8 cellular contexts compared by ENCODE assay signal in the genomic region with DNA sequence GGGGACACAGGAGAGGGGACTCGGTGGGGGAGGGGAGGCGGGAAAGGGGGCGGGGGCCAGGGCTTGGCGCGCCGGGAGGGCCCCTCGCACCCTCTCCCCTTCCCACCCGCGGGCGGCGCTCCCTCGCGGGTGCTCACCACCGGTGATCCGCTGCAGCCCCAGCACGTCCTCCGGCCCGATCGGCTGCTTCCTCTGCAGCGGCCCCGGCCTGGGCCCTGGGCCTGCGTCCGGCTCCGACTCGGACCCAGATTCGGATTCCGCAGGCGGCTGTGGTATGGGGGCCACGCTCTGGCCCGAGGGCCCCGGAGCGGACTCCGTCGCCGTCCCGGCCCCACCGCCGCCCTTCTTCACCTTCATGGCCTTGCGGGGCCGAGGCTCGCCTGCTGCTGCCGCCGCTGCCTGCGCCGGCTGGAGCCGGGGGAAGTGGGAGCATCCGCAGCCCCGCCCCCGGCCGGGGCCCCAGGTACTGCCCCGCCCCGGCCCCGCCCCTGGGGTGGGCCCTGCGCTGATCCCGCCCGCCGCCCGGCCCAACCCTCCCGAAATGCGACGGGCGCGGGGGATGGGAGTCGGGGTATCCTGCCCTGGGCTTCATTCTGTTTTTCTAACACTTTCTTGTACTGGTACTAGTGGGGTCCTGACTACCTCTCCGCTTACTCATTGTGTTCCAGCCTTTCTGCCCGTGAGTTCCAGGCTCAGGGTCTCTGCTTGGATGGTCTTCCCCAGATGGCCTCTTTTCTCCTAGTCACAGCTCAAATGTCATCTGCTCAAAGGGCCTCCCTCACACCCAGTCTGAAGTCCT. TPM values are rescaled to one million over a fixed set of nuclear protein-coding genes. Genes with fewer than 3 reads are reported as not detected.
DNase-seq lines count a peak whose midpoint lies in the region; ATAC-seq and TF ChIP-seq lines count a peak whose summit lies in the region.

Gene UNC119 (minus strand): TSS at position 424 of the 799 bp plus-strand sequence. CDS start 67 bp downstream, at position 357.

- H3K27ac ChIP-seq in vagina = peak within 1 kb of the TSS; percentile 52

- peaks cover 13% of the 10 kb centered on the region for H3K4me1 ChIP-seq in vagina

- peak in 1 of 2 donors; percentile 55 for TF ChIP-seq POLR2A in vagina (IDR thresholded peaks at IDR 0.05)

- peak; percentile 13 for DNase-seq in DMS53 treated with DMSO at 0.1 percent for 48 hours (lab: John Stamatoyannopoulos, UW; ENCODE audit: unreplicated experiment)
- peak; percentile 63 for DNase-seq in MV-4-11 (lab: John Stamatoyannopoulos, UW)
- peak; percentile 61 to 81 (median 74) for DNase-seq in T-helper 2 cell
- DNase-seq in anterior cingulate cortex (lab: John Stamatoyannopoulos, UW) = peak in 53 of 58 donors; percentile 8 to 88 (median 53)
- peak; percentile 92 for DNase-seq in hepatic stellate cell (ENCODE audit: low spot score)
- DNase-seq in renal cortical epithelial cell (ENCODE audit: low read depth) = no peak
- no peak for DNase-seq in vagina (ENCODE audit: extremely low spot score in 2 of 2)

- peak; percentile 45 for ATAC-seq in GM21825 (IDR thresholded peaks at IDR 0.05; ENCODE audit: unreplicated experiment)

- TF ChIP-seq CTCF in vagina (IDR thresholded peaks at IDR 0.05) = no peak

- H3K36me3 ChIP-seq in vagina = peaks cover 0 to 32% of the 10 kb centered on the region in 2 donors

- peak within 1 kb of the TSS; percentile 73 to 78 for H3K4me3 ChIP-seq in vagina

- no peaks in the 10 kb centered on the region for H3K27me3 ChIP-seq in vagina

- intact Hi-C loops in vagina (cut with DNase I) = no loop called here

- no peaks in the 10 kb centered on the region for H3K9me3 ChIP-seq in vagina

RNA-seq across cellular contexts. Expression of gene UNC119, which starts in this region (rescaled TPM):
- total RNA-seq in renal cortical epithelial cell = 15.6 and 29.3 TPM in 2 replicates
- 38.1 TPM for total RNA-seq in vagina

Comparison
In these comparisons a context has a peak if more than half of its experiments do, and no peak if none do; other contexts are left out.
1. DNase-seq: peak in DMS53 treated with DMSO at 0.1 percent for 48 hours (single experiment), MV-4-11 (single experiment), T-helper 2 cell (5 of 5), anterior cingulate cortex (53 of 58) and hepatic stellate cell (single experiment); none in renal cortical epithelial cell (single experiment) and vagina (0 of 2).